1 cellular context compared by ENCODE assay signal in the genomic region with DNA sequence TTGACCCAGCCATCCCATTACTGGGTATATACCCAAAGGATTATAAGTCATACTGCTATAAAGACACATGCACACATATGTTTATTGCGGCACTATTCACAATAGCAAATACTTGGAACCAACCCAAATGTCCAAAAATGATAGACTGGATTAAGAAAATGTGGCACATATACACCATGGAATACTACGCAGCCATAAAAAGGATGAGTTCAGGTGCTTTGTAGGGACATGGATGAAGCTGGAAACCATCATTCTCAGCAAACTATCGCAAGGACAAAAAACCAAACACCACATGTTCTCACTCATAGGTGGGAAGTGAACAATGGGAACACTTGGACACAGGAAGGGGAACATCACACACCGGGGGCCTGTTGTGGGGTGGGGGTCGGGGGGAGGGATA.
A peak's percentile ranks its signal among the peaks of the same experiment; 100 is the strongest.
TF ChIP-seq lines count a peak whose summit lies in the region.
"Not testable (repeated sequence)": the region's sequence is repeated elsewhere in the genome, so short reads cannot be mapped to it uniquely, and the experiment has no call there.

No MANE protein-coding gene starts in this region.

- POLR2A ChIA-PET in HEK293 (lab: Yijun Ruan, JAX) = not testable (repeated sequence)

- H3K4me1 ChIP-seq in HEK293 (ENCODE audit: control insufficient read depth, insufficient read depth, low read length) = not testable (repeated sequence)

- H3K4me3 ChIP-seq in HEK293 (ENCODE audit: low read depth, low read length) = not testable (repeated sequence)

- TF ChIP-seq CTCF in HEK293 (tag by site-specific recombination; IDR thresholded peaks at IDR 0.05) = not testable (repeated sequence)

- H3K9me3 ChIP-seq in HEK293 (ENCODE audit: control insufficient read depth, insufficient read depth, low read depth, low read length) = not testable (repeated sequence)

- not testable (repeated sequence) for H3K27ac ChIP-seq in HEK293 (ENCODE audit: extremely low read depth, low read depth, low read length)

- CTCF ChIA-PET in HEK293 (lab: Yijun Ruan, JAX) = not testable (repeated sequence)

- H3K36me3 ChIP-seq in HEK293 (ENCODE audit: control insufficient read depth in 2 of 2, insufficient read depth in 1 of 2, low read length in 2 of 2) = not testable (repeated sequence)

TF ChIP-seq in HEK293, 187 proteins besides CTCF, POLR2A, EP300 and RAD21:
- TF ChIP-seq, protein P1, sequence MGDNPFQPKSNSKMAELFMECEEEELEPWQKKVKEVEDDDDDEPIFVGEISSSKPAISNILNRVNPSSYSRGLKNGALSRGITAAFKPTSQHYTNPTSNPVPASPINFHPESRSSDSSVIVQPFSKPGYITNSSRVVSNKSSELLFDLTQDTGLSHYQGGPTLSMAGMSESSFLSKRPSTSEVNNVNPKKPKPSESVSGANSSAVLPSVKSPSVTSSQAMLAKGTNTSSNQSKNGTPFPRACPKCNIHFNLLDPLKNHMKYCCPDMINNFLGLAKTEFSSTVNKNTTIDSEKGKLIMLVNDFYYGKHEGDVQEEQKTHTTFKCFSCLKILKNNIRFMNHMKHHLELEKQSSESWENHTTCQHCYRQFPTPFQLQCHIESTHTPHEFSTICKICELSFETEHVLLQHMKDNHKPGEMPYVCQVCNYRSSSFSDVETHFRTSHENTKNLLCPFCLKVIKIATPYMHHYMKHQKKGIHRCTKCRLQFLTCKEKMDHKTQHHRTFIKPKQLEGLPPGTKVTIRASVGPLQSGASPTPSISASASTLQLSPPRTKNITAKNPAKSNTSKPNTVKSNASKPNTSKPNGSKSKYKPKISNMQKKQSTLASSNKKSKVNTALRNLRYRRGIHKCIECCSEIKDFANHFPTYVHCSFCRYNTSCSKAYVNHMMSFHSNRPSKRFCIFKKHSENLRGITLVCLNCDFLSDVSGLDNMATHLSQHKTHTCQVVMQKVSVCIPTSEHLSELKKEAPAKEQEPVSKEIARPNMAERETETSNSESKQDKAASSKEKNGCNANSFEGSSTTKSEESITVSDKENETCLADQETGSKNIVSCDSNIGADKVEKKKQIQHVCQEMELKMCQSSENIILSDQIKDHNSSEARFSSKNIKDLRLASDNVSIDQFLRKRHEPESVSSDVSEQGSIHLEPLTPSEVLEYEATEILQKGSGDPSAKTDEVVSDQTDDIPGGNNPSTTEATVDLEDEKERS (tag by site-specific recombination; IDR thresholded peaks at IDR 0.05) = 0 out of 2 replicates have a peak, but pooled peaks have one; percentile 31
- peak; percentile 97 for TF ChIP-seq ZNF146 (tag by site-specific recombination; IDR thresholded peaks at IDR 0.05)
